9 cellular contexts compared by ENCODE assay signal in genomic region chr19:38304866-38305429, GRCh38. TPM values are rescaled to one million over a fixed set of nuclear protein-coding genes. Genes with fewer than 3 reads are reported as not detected.
A peak's percentile ranks its signal among the peaks of the same experiment; 100 is the strongest.
DNase-seq lines count a peak whose midpoint lies in the region; ATAC-seq and TF ChIP-seq lines count a peak whose summit lies in the region.
"Had no signal": no experiment of that assay in that cellular context is flagged by ENCODE, and none has a peak within 500 bp of the region (broad histone marks: within the 10 kb centered on the region; RNA-seq: fewer than 3 reads in every experiment).

No MANE protein-coding gene starts in this region.

- H3K27ac ChIP-seq in H9 (ENCODE audit: insufficient read length, low read depth, low read length) (no peak overlapping the region), prostate gland (no peak overlapping the region)

- H4K91ac ChIP-seq in H9 (ENCODE audit: insufficient read length, low read depth, low read length): no peak overlapping the region

- intact Hi-C loops in prostate gland (cut with DNase I): no loop called here

- no peak overlapping the region for H3K4me3 ChIP-seq in NT2/D1 (ENCODE audit: insufficient read length, low read depth)
- H3K4me3 ChIP-seq in fibroblast of villous mesenchyme (ENCODE audit: low read depth, low read length): peak overlapping the region; percentile 29
- no peak overlapping the region for H3K4me3 ChIP-seq in prostate gland

- no peak overlapping the region for H2BK15ac ChIP-seq in H9 (ENCODE audit: low read depth, low read length)

- no peak overlapping the region for H3K23ac ChIP-seq in H9 (ENCODE audit: insufficient read length, low read depth, low read length)

- no peaks in the 10 kb centered on the region for H3K27me3 Mint-ChIP-seq in H9 (ENCODE audit: low read depth)
- no peaks in the 10 kb centered on the region for H3K27me3 Mint-ChIP-seq in natural killer cell treated with Interleukin-12 subunit alpha and Interleukin-12 subunit beta and Interleukin-15 and Interleukin-18, amount 100 ng/mL, for 72 hours
- H3K27me3 Mint-ChIP-seq: activated naive CD4-positive, alpha-beta T cell treated with anti-CD3 and anti-CD28 coated beads, Interleukin-2, amount 50 U/mL, for 24 hours had no signal

- H2AFZ ChIP-seq in H9 (ENCODE audit: low read length): no peak overlapping the region

- H3K9me3 ChIP-seq in H9 (ENCODE audit: control insufficient read depth, low read depth, low read length) (no peaks in the 10 kb centered on the region), NT2/D1 (ENCODE audit: insufficient read depth, low read length) (no peaks in the 10 kb centered on the region), prostate gland (no peaks in the 10 kb centered on the region)

- H3K4ac ChIP-seq in H9 (ENCODE audit: low read depth, low read length): no peak overlapping the region

- H3K14ac ChIP-seq in H9 (ENCODE audit: insufficient read depth, low read length): peak overlapping the region; percentile 1; the same call in 1 of the 2 replicates

- H3K4me1 ChIP-seq in H9 (ENCODE audit: insufficient read depth, low read length) (no peaks in the 10 kb centered on the region), NT2/D1 (ENCODE audit: insufficient read depth, insufficient read length) (peaks cover 17% of the 10 kb centered on the region), prostate gland (replicated peaks) (no peaks in the 10 kb centered on the region)

- H3K4me1 Mint-ChIP-seq in H9: peaks cover 14 to 16% of the 10 kb centered on the region in 2 experiments; a peak in 3 of 4 replicates
- H3K4me1 Mint-ChIP-seq in natural killer cell treated with Interleukin-12 subunit alpha and Interleukin-12 subunit beta and Interleukin-15 and Interleukin-18, amount 100 ng/mL, for 72 hours (ENCODE audit: low read depth in 2 of 2): peaks cover 0 to 3% of the 10 kb centered on the region in 2 donors
- H3K4me1 Mint-ChIP-seq: activated naive CD4-positive, alpha-beta T cell treated with anti-CD3 and anti-CD28 coated beads, Interleukin-2, amount 50 U/mL, for 24 hours had no signal

- WGBS in H9 (ENCODE audit: extremely low coverage, insufficient read length, low lambda C conversion rate): no CpG with 5 or more reads among the region's 29 CpGs
- WGBS in prostate gland: 70% methylated on average over 29 of the region's 29 CpGs

- no peak overlapping the region for H2BK120ac ChIP-seq in H9 (ENCODE audit: low read depth, low read length, poor library complexity, severe bottlenecking)

- no peak overlapping the region for H3K56ac ChIP-seq in H9 (ENCODE audit: insufficient read length, low read depth, low read length)

- H3K27ac Mint-ChIP-seq in H9: peak overlapping the region in 1 of 3 experiments; percentile 77; a peak in 4 of 7 replicates
- no peak overlapping the region for H3K27ac Mint-ChIP-seq in natural killer cell treated with Interleukin-12 subunit alpha and Interleukin-12 subunit beta and Interleukin-15 and Interleukin-18, amount 100 ng/mL, for 72 hours
- H3K27ac Mint-ChIP-seq: activated naive CD4-positive, alpha-beta T cell treated with anti-CD3 and anti-CD28 coated beads, Interleukin-2, amount 50 U/mL, for 24 hours had no signal

- H3K18ac ChIP-seq in H9 (ENCODE audit: insufficient read length, low read depth, low read length): no peak overlapping the region

- H3K79me2 ChIP-seq in H9 (ENCODE audit: insufficient read depth, low read length): no peaks in the 10 kb centered on the region

- no peak overlapping the region for H2BK5ac ChIP-seq in H9 (ENCODE audit: insufficient read length, low read length)

- H4K8ac ChIP-seq in H9 (replicated peaks; ENCODE audit: insufficient read length, low read depth, low read length): no peak overlapping the region

- no peak overlapping the region for H2BK20ac ChIP-seq in H9 (ENCODE audit: low read depth, low read length, poor library complexity, severe bottlenecking)

- no peaks in the 10 kb centered on the region for H4K20me1 ChIP-seq in H9 (ENCODE audit: control insufficient read depth, insufficient read depth, insufficient read length)

- H3K79me1 ChIP-seq in H9 (ENCODE audit: insufficient read depth, low read depth, low read length, poor library complexity, severe bottlenecking): no peaks in the 10 kb centered on the region

- no peaks in the 10 kb centered on the region for H3K9me3 Mint-ChIP-seq in H9
- H3K9me3 Mint-ChIP-seq in natural killer cell treated with Interleukin-12 subunit alpha and Interleukin-12 subunit beta and Interleukin-15 and Interleukin-18, amount 100 ng/mL, for 72 hours: no peaks in the 10 kb centered on the region
- H3K9me3 Mint-ChIP-seq: activated naive CD4-positive, alpha-beta T cell treated with anti-CD3 and anti-CD28 coated beads, Interleukin-2, amount 50 U/mL, for 24 hours had no signal

- TF ChIP-seq CTCF in H9 (conservative IDR thresholded peaks at IDR 0.05): no peak
- no peak for TF ChIP-seq CTCF in fibroblast of villous mesenchyme (IDR thresholded peaks at IDR 0.05; ENCODE audit: insufficient read depth, low read depth, low read length)
- no peak for TF ChIP-seq CTCF in prostate gland (IDR thresholded peaks at IDR 0.05)

- H3K36me3 ChIP-seq in NT2/D1 (ENCODE audit: insufficient read depth, insufficient read length, low read length) (peaks cover 41% of the 10 kb centered on the region), prostate gland (peaks cover 0 to 6% of the 10 kb centered on the region in 2 donors)

- peak overlapping the region; percentile 23 for H3K4me2 ChIP-seq in H9 (ENCODE audit: insufficient read depth, insufficient read length, low read length)

- no peak for ATAC-seq in natural killer cell treated with Interleukin-12 subunit alpha and Interleukin-12 subunit beta and Interleukin-15 and Interleukin-18, amount 100 ng/mL, for 72 hours
- ATAC-seq in HG03280 (IDR thresholded peaks at IDR 0.05; ENCODE audit: unreplicated experiment): no peak

- no peak overlapping the region for H3K9ac ChIP-seq in H9 (ENCODE audit: extremely low read depth, insufficient read length, low read length)
- peak overlapping the region; percentile 64 for H3K9ac ChIP-seq in NT2/D1 (ENCODE audit: insufficient read length, low read depth)

- H3K23me2 ChIP-seq in H9 (ENCODE audit: insufficient read length, low read depth, low read length, poor library complexity, severe bottlenecking): no peaks in the 10 kb centered on the region

- no peak overlapping the region for H2BK12ac ChIP-seq in H9 (ENCODE audit: insufficient read length, low read depth, low read length)

- H4K5ac ChIP-seq in H9 (ENCODE audit: insufficient read length, low read depth, low read length): no peak overlapping the region

- H3K4me3 Mint-ChIP-seq in H9: peak overlapping the region; percentile 36 to 64; a peak in 4 of 5 replicates
- no peak overlapping the region for H3K4me3 Mint-ChIP-seq in natural killer cell treated with Interleukin-12 subunit alpha and Interleukin-12 subunit beta and Interleukin-15 and Interleukin-18, amount 100 ng/mL, for 72 hours
- H3K4me3 Mint-ChIP-seq: activated naive CD4-positive, alpha-beta T cell treated with anti-CD3 and anti-CD28 coated beads, Interleukin-2, amount 50 U/mL, for 24 hours had no signal

- H3T11ph ChIP-seq in H9 (ENCODE audit: low read length): no peak overlapping the region

- peaks cover 3 to 17% (median 8%) of the 10 kb centered on the region in 3 experiments; a peak in 6 of 7 replicates for H3K36me3 Mint-ChIP-seq in H9 (ENCODE audit: insufficient read depth in 1 of 3, low read depth in 3 of 3)
- H3K36me3 Mint-ChIP-seq in natural killer cell treated with Interleukin-12 subunit alpha and Interleukin-12 subunit beta and Interleukin-15 and Interleukin-18, amount 100 ng/mL, for 72 hours: no peaks in the 10 kb centered on the region
- H3K36me3 Mint-ChIP-seq: activated naive CD4-positive, alpha-beta T cell treated with anti-CD3 and anti-CD28 coated beads, Interleukin-2, amount 50 U/mL, for 24 hours had no signal

- H2AK5ac ChIP-seq in H9 (ENCODE audit: insufficient read length, low read length): no peak overlapping the region

- H3K27me3 ChIP-seq in H9 (ENCODE audit: insufficient read depth, low read length): no peaks in the 10 kb centered on the region
- H3K27me3 ChIP-seq in NT2/D1 (ENCODE audit: insufficient read depth, insufficient read length): no peaks in the 10 kb centered on the region
- H3K27me3 ChIP-seq in prostate gland (replicated peaks; ENCODE audit: insufficient read depth): no peaks in the 10 kb centered on the region

- peak; percentile 49 for TF ChIP-seq POLR2A in prostate gland (IDR thresholded peaks at IDR 0.05)

- DNase-seq in H9: peak; percentile 99
- peak; percentile 8 for DNase-seq in NT2/D1 (ENCODE audit: low read depth, low spot score)
- peak; percentile 88 for DNase-seq in fibroblast of villous mesenchyme (ENCODE audit: low read depth)
- peak; percentile 72 for DNase-seq in prostate gland (ENCODE audit: low spot score)
- DNase-seq in natural killer cell treated with Interleukin-12 subunit alpha and Interleukin-12 subunit beta and Interleukin-15 and Interleukin-18, amount 100 ng/mL, for 72 hours (ENCODE audit: low spot score): no peak
- no peak for DNase-seq in NCI-H774 (lab: John Stamatoyannopoulos, UW)
- DNase-seq in GM19238 (ENCODE audit: insufficient read length, low spot score): no peak

RNA-seq across cellular contexts. Expression of gene C19orf33, which starts 0.9 kb away (rescaled TPM):
- total RNA-seq in H9 (2021): 1.2 TPM in 1 of 2 replicates, not detected in the other
- total RNA-seq in fibroblast of villous mesenchyme: 1.3 and 3.2 TPM in 2 replicates
- 10 to 100 TPM in 1 of 2 donors, 1 to 10 TPM in 1; 9.7 to 15.5 TPM for total RNA-seq in prostate gland
- not detected for total RNA-seq in natural killer cell treated with Interleukin-12 subunit alpha and Interleukin-12 subunit beta and Interleukin-15 and Interleukin-18, amount 100 ng/mL, for 72 hours

RNA-seq across cellular contexts. Expression of gene YIF1B, which starts 10.8 kb away (rescaled TPM):
- 73.2 and 77.4 TPM in 2 replicates for total RNA-seq in H9 (2021)
- 50.1 and 65.7 TPM in 2 replicates for total RNA-seq in fibroblast of villous mesenchyme
- total RNA-seq in prostate gland: 10 to 100 TPM; 34.7 to 71.9 TPM
- 10 to 100 TPM; 56.0 to 59.2 TPM for total RNA-seq in natural killer cell treated with Interleukin-12 subunit alpha and Interleukin-12 subunit beta and Interleukin-15 and Interleukin-18, amount 100 ng/mL, for 72 hours

RNA-seq across cellular contexts. Expression of gene KCNK6, which starts 14.7 kb away (rescaled TPM):
- total RNA-seq in H9 (2021) (5.4 and 6.5 TPM in 2 replicates), fibroblast of villous mesenchyme (8.6 and 9.3 TPM in 2 replicates), prostate gland (1 to 10 TPM; 5.9 to 7.3 TPM)
- total RNA-seq in natural killer cell treated with Interleukin-12 subunit alpha and Interleukin-12 subunit beta and Interleukin-15 and Interleukin-18, amount 100 ng/mL, for 72 hours: 1 to 10 TPM; 3.7 to 7.7 TPM

RNA-seq across cellular contexts. Expression of gene CATSPERG, which starts 30.7 kb away (rescaled TPM):
- total RNA-seq in H9 (2021) (3.0 and 3.7 TPM in 2 replicates), fibroblast of villous mesenchyme (1.3 and 1.7 TPM in 2 replicates), prostate gland (10 to 100 TPM; 10.7 to 20.6 TPM)
- total RNA-seq in natural killer cell treated with Interleukin-12 subunit alpha and Interleukin-12 subunit beta and Interleukin-15 and Interleukin-18, amount 100 ng/mL, for 72 hours: 1 to 10 TPM; 6.1 to 9.4 TPM

RNA-seq across cellular contexts. Expression of gene SPINT2, which starts 40.6 kb away (rescaled TPM):
- total RNA-seq in H9 (2021) (283 and 287 TPM in 2 replicates), fibroblast of villous mesenchyme (3.5 and 5.5 TPM in 2 replicates), prostate gland (100 to 1,000 TPM; 349 to 932 TPM)
- 1 to 10 TPM; 6.9 to 9.1 TPM for total RNA-seq in natural killer cell treated with Interleukin-12 subunit alpha and Interleukin-12 subunit beta and Interleukin-15 and Interleukin-18, amount 100 ng/mL, for 72 hours

Comparison
In these comparisons a context has a peak if more than half of its experiments do, and no peak if none do; other contexts are left out.
1. DNase-seq: peak in H9 (single experiment), NT2/D1 (single experiment), fibroblast of villous mesenchyme (single experiment) and prostate gland (single experiment); none in natural killer cell treated with Interleukin-12 subunit alpha and Interleukin-12 subunit beta and Interleukin-15 and Interleukin-18, amount 100 ng/mL, for 72 hours (single experiment), NCI-H774 (single experiment) and GM19238 (single experiment).